ENCODE assay signal across 9 cellular contexts in genomic region chr22:39021552-39022250, GRCh38. TPM values are rescaled to one million over a fixed set of nuclear protein-coding genes. Genes with fewer than 3 reads are reported as not detected.
DNase-seq lines count a peak whose midpoint lies in the region; ATAC-seq, FAIRE-seq and TF ChIP-seq lines count a peak whose summit lies in the region.
"Had no signal": no experiment of that assay in that cellular context is flagged by ENCODE, and none has a peak within 500 bp of the region (broad histone marks: within the 10 kb centered on the region; RNA-seq: fewer than 3 reads in every experiment).

No MANE protein-coding gene starts in this region.

- no peak for TF ChIP-seq CTCF in GM12875 (IDR thresholded peaks at IDR 0.05; ENCODE audit: borderline replicate concordance, insufficient read depth, low read depth, low read length)

- H3K4me1 Mint-ChIP-seq in activated CD4-positive, alpha-beta memory T cell treated with anti-CD3 and anti-CD28 coated beads, Interleukin-2, amount 10 ng/mL, durations not matched to agents 7 days and 5 days: peaks cover 70% of the 10 kb centered on the region

- no peaks in the 10 kb centered on the region for H3K4me1 ChIP-seq in small intestine (ENCODE audit: control insufficient read depth in 2 of 2, insufficient read depth in 1 of 2, low read depth in 1 of 2, low read length in 1 of 2)

- CTCF ChIA-PET in activated CD4-positive, alpha-beta memory T cell treated with anti-CD3 and anti-CD28 coated beads, Interleukin-2, amount 10 ng/mL, durations not matched to agents 7 days and 5 days (lab: Charles Lee): interaction anchor here (0.8 to 3.4 kb wide), 3 partner anchors 8 to 122 kb away, joined by 3 to 9 read pairs (median 5); partner anchors contain the start of gene APOBEC3C

- peaks cover 0 to 2% of the 10 kb centered on the region in 2 donors for H3K36me3 ChIP-seq in small intestine (ENCODE audit: control insufficient read depth in 2 of 2, insufficient read depth in 2 of 2, low read length in 2 of 2)

- no peak for FAIRE-seq in small intestine (lab: Jason Lieb, UNC)

- WGBS in small intestine, 3 donors: 23 to 30% (median 23%) methylated on average over 9 of the region's 9 CpGs

- no peak for DNase-seq in activated CD4-positive, alpha-beta memory T cell treated with anti-CD3 and anti-CD28 coated beads, Interleukin-2, amount 10 ng/mL, durations not matched to agents 7 days and 5 days
- DNase-seq in left ventricle myocardium superior (no peak), small intestine (no peak), foreskin melanocyte (no peak), NCI-H146 (lab: John Stamatoyannopoulos, UW) (no peak)
- DNase-seq: cortex of kidney had no signal

- ATAC-seq in left ventricle myocardium superior (peak; percentile 5), HG02885 (IDR thresholded peaks at IDR 0.05; ENCODE audit: poor library complexity, unreplicated experiment) (no peak), GM19463 (IDR thresholded peaks at IDR 0.05; ENCODE audit: unreplicated experiment) (no peak)

- peaks cover 69% of the 10 kb centered on the region for H3K36me3 Mint-ChIP-seq in activated CD4-positive, alpha-beta memory T cell treated with anti-CD3 and anti-CD28 coated beads, Interleukin-2, amount 10 ng/mL, durations not matched to agents 7 days and 5 days (ENCODE audit: low read depth)

- H3K9me3 Mint-ChIP-seq in activated CD4-positive, alpha-beta memory T cell treated with anti-CD3 and anti-CD28 coated beads, Interleukin-2, amount 10 ng/mL, durations not matched to agents 7 days and 5 days: no peaks in the 10 kb centered on the region

- H3K9me3 ChIP-seq in small intestine (ENCODE audit: control insufficient read depth, low read depth): no peaks in the 10 kb centered on the region

- H3K4me3 Mint-ChIP-seq in activated CD4-positive, alpha-beta memory T cell treated with anti-CD3 and anti-CD28 coated beads, Interleukin-2, amount 10 ng/mL, durations not matched to agents 7 days and 5 days: peak overlapping the region; percentile 92

- POLR2A ChIA-PET in activated CD4-positive, alpha-beta memory T cell treated with anti-CD3 and anti-CD28 coated beads, Interleukin-2, amount 10 ng/mL, durations not matched to agents 7 days and 5 days (lab: Charles Lee): interaction anchor here (0.7 to 1.8 kb wide), 10 partner anchors 8 to 270 kb away, joined by 3 to 7 read pairs (median 4); partner anchors contain the start of genes APOBEC3C and APOBEC3H

- H3K27me3 Mint-ChIP-seq in activated CD4-positive, alpha-beta memory T cell treated with anti-CD3 and anti-CD28 coated beads, Interleukin-2, amount 10 ng/mL, durations not matched to agents 7 days and 5 days: no peaks in the 10 kb centered on the region

- peak overlapping the region; percentile 96 for H3K27ac Mint-ChIP-seq in activated CD4-positive, alpha-beta memory T cell treated with anti-CD3 and anti-CD28 coated beads, Interleukin-2, amount 10 ng/mL, durations not matched to agents 7 days and 5 days

- intact Hi-C loops in left ventricle myocardium superior (cut with micrococcal nuclease): no loop called here

- H3K27ac ChIP-seq in small intestine (ENCODE audit: low read depth in 1 of 2, low read length in 1 of 2): peak overlapping the region; percentile 5 to 87

- H3K4me3 ChIP-seq in GM12875 (ENCODE audit: low read depth, low read length): peak overlapping the region; percentile 84
- H3K4me3 ChIP-seq in small intestine (ENCODE audit: low read depth in 1 of 2, low read length in 2 of 2): peak overlapping the region; percentile 28 to 38

- no peaks in the 10 kb centered on the region for H3K27me3 ChIP-seq in small intestine (ENCODE audit: control insufficient read depth in 2 of 2, insufficient read depth in 2 of 2, low read length in 2 of 2)

RNA-seq across cellular contexts. Expression of gene APOBEC3D, which starts 0.8 kb away (rescaled TPM):
- total RNA-seq in activated CD4-positive, alpha-beta memory T cell treated with anti-CD3 and anti-CD28 coated beads, Interleukin-2, amount 10 ng/mL, durations not matched to agents 7 days and 5 days: 10 to 100 TPM; 58.2 to 58.9 TPM
- 1.0 TPM for total RNA-seq in left ventricle myocardium superior
- 1 to 10 TPM in 2 of 3 donors, not detected in 1; 1.1 to 2.9 TPM for polyA plus RNA-seq in small intestine

RNA-seq across cellular contexts. Expression of gene APOBEC3C, which starts 7.6 kb away (rescaled TPM):
- 100 to 1,000 TPM; 146 to 157 TPM for total RNA-seq in activated CD4-positive, alpha-beta memory T cell treated with anti-CD3 and anti-CD28 coated beads, Interleukin-2, amount 10 ng/mL, durations not matched to agents 7 days and 5 days
- 31.1 TPM for total RNA-seq in left ventricle myocardium superior
- 10 to 100 TPM in 1 of 3 donors, 1 to 10 TPM in 2; 2.2 to 14.1 (median 8.4) TPM for polyA plus RNA-seq in small intestine

RNA-seq across cellular contexts. Expression of gene APOBEC3F, which starts 19.0 kb away (rescaled TPM):
- 10 to 100 TPM; 36.4 to 42.2 TPM for total RNA-seq in activated CD4-positive, alpha-beta memory T cell treated with anti-CD3 and anti-CD28 coated beads, Interleukin-2, amount 10 ng/mL, durations not matched to agents 7 days and 5 days
- total RNA-seq in left ventricle myocardium superior: 4.4 TPM
- polyA plus RNA-seq in small intestine: 1 to 10 TPM; 3.4 to 4.4 (median 3.8) TPM

RNA-seq across cellular contexts. Expression of gene APOBEC3B, which starts 39.6 kb away (rescaled TPM):
- total RNA-seq in activated CD4-positive, alpha-beta memory T cell treated with anti-CD3 and anti-CD28 coated beads, Interleukin-2, amount 10 ng/mL, durations not matched to agents 7 days and 5 days: 10 to 100 TPM; 51.6 to 51.9 TPM
- total RNA-seq in left ventricle myocardium superior: 0.55 TPM
- polyA plus RNA-seq in small intestine: 1 to 10 TPM; 3.6 to 5.8 (median 5.7) TPM

RNA-seq across cellular contexts. Expression of gene APOBEC3G, which starts 55.4 kb away (rescaled TPM):
- 100 to 1,000 TPM; 145 to 146 TPM for total RNA-seq in activated CD4-positive, alpha-beta memory T cell treated with anti-CD3 and anti-CD28 coated beads, Interleukin-2, amount 10 ng/mL, durations not matched to agents 7 days and 5 days
- total RNA-seq in left ventricle myocardium superior: 3.9 TPM
- polyA plus RNA-seq in small intestine: 1 to 10 TPM; 1.3 to 8.0 (median 7.0) TPM

Comparison
In these comparisons a context has a peak if more than half of its experiments do, and no peak if none do; other contexts are left out.
1. RNA of gene APOBEC3D, which starts 0.8 kb away (total RNA-seq): 58.2 to 58.9 TPM in activated CD4-positive, alpha-beta memory T cell treated with anti-CD3 and anti-CD28 coated beads, Interleukin-2, amount 10 ng/mL, durations not matched to agents 7 days and 5 days; 1.0 TPM in left ventricle myocardium superior (single experiment); every median in the first group is over 10 times any median in the second.